ENCODE assay signal across 8 cellular contexts in genomic region chr7:149662591-149663095, GRCh38.
DNase-seq lines count a peak whose midpoint lies in the region; ATAC-seq and TF ChIP-seq lines count a peak whose summit lies in the region.

No MANE protein-coding gene starts in this region.

- POLR2A ChIA-PET in activated CD8-positive, alpha-beta T cell treated with anti-CD3 and anti-CD28 coated beads, Interleukin-2, amount 10 ng/mL, durations not matched to agents 7 days and 5 days (lab: Charles Lee): no interaction called here
- POLR2A ChIA-PET in naive thymus-derived CD4-positive, alpha-beta T cell (lab: Charles Lee): interaction anchor here (1.5 kb wide), 1 partner anchor 79 kb away, joined by 5 read pairs; no protein-coding TSS in a partner anchor

- H3K9me3 ChIP-seq in naive thymus-derived CD4-positive, alpha-beta T cell (ENCODE audit: control insufficient read depth in 2 of 3, low read length in 3 of 3): no peaks in the 10 kb centered on the region

- TF ChIP-seq CTCF in epithelial cell of esophagus (IDR thresholded peaks at IDR 0.05; ENCODE audit: insufficient read depth, low read depth, low read length, missing control alignments): peak; percentile 51

- no peaks in the 10 kb centered on the region for H3K4me1 ChIP-seq in naive thymus-derived CD4-positive, alpha-beta T cell (ENCODE audit: control insufficient read depth in 2 of 2, insufficient read depth in 2 of 2, low read length in 2 of 2)

- H3K27ac ChIP-seq in naive thymus-derived CD4-positive, alpha-beta T cell (ENCODE audit: low read depth, low read length): no peak overlapping the region

- ATAC-seq in HG02642 (IDR thresholded peaks at IDR 0.05; ENCODE audit: poor library complexity, unreplicated experiment): peak; percentile 91
- peak; percentile 92 for ATAC-seq in activated CD8-positive, alpha-beta T cell treated with anti-CD3 and anti-CD28 coated beads, Interleukin-2, amount 10 ng/mL, durations not matched to agents 7 days and 5 days
- peak; percentile 89 for ATAC-seq in naive thymus-derived CD4-positive, alpha-beta T cell
- peak; percentile 88 for ATAC-seq in stimulated activated naive CD8-positive, alpha-beta T cell treated with anti-CD3 and anti-CD28 coated beads, Interleukin-15, amount 100 ng/mL, for 72 hours

- intact Hi-C loops in naive thymus-derived CD4-positive, alpha-beta T cell (cut with micrococcal nuclease): loop anchor here (1.0 kb wide), 3 partner anchors 80 to 138 kb away; no protein-coding TSS in a partner anchor

- no peak overlapping the region for H3K4me3 ChIP-seq in epithelial cell of esophagus (ENCODE audit: low read length)
- no peak overlapping the region for H3K4me3 ChIP-seq in naive thymus-derived CD4-positive, alpha-beta T cell (ENCODE audit: low read length)

- no peaks in the 10 kb centered on the region for H3K27me3 ChIP-seq in naive thymus-derived CD4-positive, alpha-beta T cell (ENCODE audit: control insufficient read depth in 2 of 2, insufficient read depth in 2 of 2, low read length in 2 of 2)

- no peak overlapping the region for H3K27ac Mint-ChIP-seq in activated CD8-positive, alpha-beta T cell treated with anti-CD3 and anti-CD28 coated beads, Interleukin-2, amount 10 ng/mL, durations not matched to agents 7 days and 5 days
- H3K27ac Mint-ChIP-seq in naive thymus-derived CD4-positive, alpha-beta T cell: no peak overlapping the region
- H3K27ac Mint-ChIP-seq in stimulated activated naive CD8-positive, alpha-beta T cell treated with anti-CD3 and anti-CD28 coated beads, Interleukin-15, amount 100 ng/mL, for 72 hours: no peak overlapping the region

- no peaks in the 10 kb centered on the region for H3K4me1 Mint-ChIP-seq in activated CD8-positive, alpha-beta T cell treated with anti-CD3 and anti-CD28 coated beads, Interleukin-2, amount 10 ng/mL, durations not matched to agents 7 days and 5 days (ENCODE audit: low read depth)
- H3K4me1 Mint-ChIP-seq in naive thymus-derived CD4-positive, alpha-beta T cell: no peaks in the 10 kb centered on the region
- H3K4me1 Mint-ChIP-seq in stimulated activated naive CD8-positive, alpha-beta T cell treated with anti-CD3 and anti-CD28 coated beads, Interleukin-15, amount 100 ng/mL, for 72 hours: no peaks in the 10 kb centered on the region

- no peaks in the 10 kb centered on the region for H3K9me3 Mint-ChIP-seq in activated CD8-positive, alpha-beta T cell treated with anti-CD3 and anti-CD28 coated beads, Interleukin-2, amount 10 ng/mL, durations not matched to agents 7 days and 5 days (ENCODE audit: insufficient read depth)
- H3K9me3 Mint-ChIP-seq in naive thymus-derived CD4-positive, alpha-beta T cell: peaks cover 0 to 5% (median 0%) of the 10 kb centered on the region in 11 donors
- no peaks in the 10 kb centered on the region for H3K9me3 Mint-ChIP-seq in stimulated activated naive CD8-positive, alpha-beta T cell treated with anti-CD3 and anti-CD28 coated beads, Interleukin-15, amount 100 ng/mL, for 72 hours

- peak; percentile 8 for DNase-seq in NCI-H2196 (lab: John Stamatoyannopoulos, UW; ENCODE audit: unreplicated experiment)
- DNase-seq in NCI-H2196 treated with DMSO at 0.1 percent for 48 hours (lab: John Stamatoyannopoulos, UW; ENCODE audit: unreplicated experiment): no peak
- DNase-seq in NCI-H69 (lab: John Stamatoyannopoulos, UW): peak; percentile 76
- DNase-seq in activated CD8-positive, alpha-beta T cell treated with anti-CD3 and anti-CD28 coated beads, Interleukin-2, amount 10 ng/mL, durations not matched to agents 7 days and 5 days: peak; percentile 79
- DNase-seq in epithelial cell of esophagus (ENCODE audit: low read depth): peak; percentile 75
- DNase-seq in naive thymus-derived CD4-positive, alpha-beta T cell: peak; percentile 17 to 72 (median 38)
- peak; percentile 55 to 61 for DNase-seq in stimulated activated naive CD8-positive, alpha-beta T cell treated with anti-CD3 and anti-CD28 coated beads, Interleukin-15, amount 100 ng/mL, for 72 hours

- no peak overlapping the region for H3K4me3 Mint-ChIP-seq in activated CD8-positive, alpha-beta T cell treated with anti-CD3 and anti-CD28 coated beads, Interleukin-2, amount 10 ng/mL, durations not matched to agents 7 days and 5 days
- H3K4me3 Mint-ChIP-seq in naive thymus-derived CD4-positive, alpha-beta T cell: no peak overlapping the region
- no peak overlapping the region for H3K4me3 Mint-ChIP-seq in stimulated activated naive CD8-positive, alpha-beta T cell treated with anti-CD3 and anti-CD28 coated beads, Interleukin-15, amount 100 ng/mL, for 72 hours

- no peaks in the 10 kb centered on the region for H3K36me3 Mint-ChIP-seq in activated CD8-positive, alpha-beta T cell treated with anti-CD3 and anti-CD28 coated beads, Interleukin-2, amount 10 ng/mL, durations not matched to agents 7 days and 5 days (ENCODE audit: low read depth)
- H3K36me3 Mint-ChIP-seq in naive thymus-derived CD4-positive, alpha-beta T cell: no peaks in the 10 kb centered on the region

- H3K36me3 ChIP-seq in naive thymus-derived CD4-positive, alpha-beta T cell (ENCODE audit: control insufficient read depth in 2 of 3, insufficient read depth in 3 of 3, low read length in 3 of 3): no peaks in the 10 kb centered on the region

- H3K27me3 Mint-ChIP-seq in activated CD8-positive, alpha-beta T cell treated with anti-CD3 and anti-CD28 coated beads, Interleukin-2, amount 10 ng/mL, durations not matched to agents 7 days and 5 days (ENCODE audit: low read depth): peaks cover 41% of the 10 kb centered on the region
- peaks cover 27 to 57% (median 42%) of the 10 kb centered on the region in 5 donors for H3K27me3 Mint-ChIP-seq in naive thymus-derived CD4-positive, alpha-beta T cell
- peaks cover 58% of the 10 kb centered on the region for H3K27me3 Mint-ChIP-seq in stimulated activated naive CD8-positive, alpha-beta T cell treated with anti-CD3 and anti-CD28 coated beads, Interleukin-15, amount 100 ng/mL, for 72 hours

- CTCF ChIA-PET in activated CD8-positive, alpha-beta T cell treated with anti-CD3 and anti-CD28 coated beads, Interleukin-2, amount 10 ng/mL, durations not matched to agents 7 days and 5 days (lab: Charles Lee): interaction anchor here (0.6 to 3.9 kb wide), 24 partner anchors 9 to 378 kb away, joined by 3 to 74 read pairs (median 5); no protein-coding TSS in a partner anchor
- CTCF ChIA-PET in naive thymus-derived CD4-positive, alpha-beta T cell (lab: Charles Lee): interaction anchor here (0.6 to 2.2 kb wide), 11 partner anchors 25 to 605 kb away, joined by 3 to 19 read pairs (median 5); no protein-coding TSS in a partner anchor
